8 cellular contexts compared by ENCODE assay signal in genomic region chr15:54082836-54083492, GRCh38.
A peak's percentile ranks its signal among the peaks of the same experiment; 100 is the strongest.
DNase-seq lines count a peak whose midpoint lies in the region; ATAC-seq and TF ChIP-seq lines count a peak whose summit lies in the region.

No MANE protein-coding gene starts in this region.

- H3K4me1 ChIP-seq in OCI-LY7 (ENCODE audit: insufficient read depth, low read length, poor library complexity, severe bottlenecking), result no peaks in the 10 kb centered on the region
- no peaks in the 10 kb centered on the region for H3K4me1 ChIP-seq in foreskin keratinocyte
- H3K4me1 ChIP-seq in thyroid gland, result no peaks in the 10 kb centered on the region

- intact Hi-C loops in OCI-LY7 (cut with micrococcal nuclease; ENCODE audit: unreplicated experiment), result loop anchor here (5.0 kb wide), 1 partner anchor 1024 kb away; no protein-coding TSS in a partner anchor
- intact Hi-C loops in thyroid gland (cut with DNase I), result no loop called here

- no peaks in the 10 kb centered on the region for H3K27me3 ChIP-seq in foreskin keratinocyte
- H3K27me3 ChIP-seq in thyroid gland, result no peaks in the 10 kb centered on the region

- no peaks in the 10 kb centered on the region for H3K9me2 ChIP-seq in OCI-LY7 (ENCODE audit: insufficient read depth, low read length)

- H3K4me3 Mint-ChIP-seq in stimulated activated memory B cell treated with anti-CD40 and anti-IgM and Interleukin-4, amounts not matched to agents 10 μg/mL and 1 μg/mL and 100 μg/mL, for 72 hours, result no peak overlapping the region

- CTCF ChIA-PET in OCI-LY7 (lab: Charles Lee; ENCODE audit: unreplicated experiment), result interaction anchor here (0.5 kb wide), 1 partner anchor 376 kb away, joined by 3 read pairs; no protein-coding TSS in a partner anchor

- H3K36me3 ChIP-seq in OCI-LY7 (ENCODE audit: insufficient read depth, low read length) (no peaks in the 10 kb centered on the region), thyroid gland (no peaks in the 10 kb centered on the region)

- ATAC-seq in GM18867 (IDR thresholded peaks at IDR 0.05; ENCODE audit: unreplicated experiment) (peak; percentile 58), foreskin keratinocyte (no peak)
- ATAC-seq in stimulated activated memory B cell treated with anti-CD40 and anti-IgM and Interleukin-4, amounts not matched to agents 10 μg/mL and 1 μg/mL and 100 μg/mL, for 72 hours, result no peak

- DNase-seq in AG20443 (ENCODE audit: low spot score) (peak; percentile 21), OCI-LY7 (ENCODE audit: low spot score) (peak; percentile 32), foreskin keratinocyte (no peak), thyroid gland (no peak), activated gamma-delta T cell (lab: John Stamatoyannopoulos, UW) (no peak)
- DNase-seq in stimulated activated naive CD4-positive, alpha-beta T cell treated with Interleukin-2 at 50 U/mL for 16 hours (lab: John Stamatoyannopoulos, UW), result no peak

- no peak overlapping the region for H3K4me3 ChIP-seq in OCI-LY7 (ENCODE audit: low read depth, low read length, poor library complexity, severe bottlenecking)
- no peak overlapping the region for H3K4me3 ChIP-seq in thyroid gland (replicated peaks in 1 of 3)

- POLR2A ChIA-PET in OCI-LY7 (lab: Charles Lee), result no interaction called here

- H3K9me3 ChIP-seq in OCI-LY7 (ENCODE audit: low read length) (no peaks in the 10 kb centered on the region), thyroid gland (no peaks in the 10 kb centered on the region)

- no peaks in the 10 kb centered on the region for H4K20me1 ChIP-seq in OCI-LY7 (ENCODE audit: insufficient read depth, low read length)

- H3K27ac Mint-ChIP-seq in stimulated activated memory B cell treated with anti-CD40 and anti-IgM and Interleukin-4, amounts not matched to agents 10 μg/mL and 1 μg/mL and 100 μg/mL, for 72 hours, result no peak overlapping the region

- H3K27ac ChIP-seq in OCI-LY7 (ENCODE audit: low read depth, low read length, poor library complexity, severe bottlenecking) (no peak overlapping the region), foreskin keratinocyte (no peak overlapping the region), thyroid gland (no peak overlapping the region)

- no peaks in the 10 kb centered on the region for H3K36me3 Mint-ChIP-seq in stimulated activated memory B cell treated with anti-CD40 and anti-IgM and Interleukin-4, amounts not matched to agents 10 μg/mL and 1 μg/mL and 100 μg/mL, for 72 hours

- peaks cover 11% of the 10 kb centered on the region for H3K27me3 Mint-ChIP-seq in stimulated activated memory B cell treated with anti-CD40 and anti-IgM and Interleukin-4, amounts not matched to agents 10 μg/mL and 1 μg/mL and 100 μg/mL, for 72 hours

- 30 to 42% methylated on average over 6 to 7 of the region's 7 CpGs for WGBS in thyroid gland, 2 donors

- BruUV-seq in OCI-LY7 (replicated peaks; lab: Mats Ljungman, UMichigan), result no TSS peak

- no peaks in the 10 kb centered on the region for H3K79me2 ChIP-seq in OCI-LY7 (ENCODE audit: insufficient read depth, low read depth, low read length)

- no peak overlapping the region for H2AFZ ChIP-seq in OCI-LY7 (ENCODE audit: low read length)

- no peak overlapping the region for H3K4me2 ChIP-seq in OCI-LY7 (ENCODE audit: low read length)

- H3K4me1 Mint-ChIP-seq in stimulated activated memory B cell treated with anti-CD40 and anti-IgM and Interleukin-4, amounts not matched to agents 10 μg/mL and 1 μg/mL and 100 μg/mL, for 72 hours, result no peaks in the 10 kb centered on the region

- no peak for TF ChIP-seq POLR2A in thyroid gland (IDR thresholded peaks at IDR 0.05)

- TF ChIP-seq CTCF in OCI-LY7 (conservative IDR thresholded peaks at IDR 0.05; ENCODE audit: low read length) (peak; percentile 84), foreskin keratinocyte (conservative IDR thresholded peaks at IDR 0.05) (peak; percentile 66), thyroid gland (IDR thresholded peaks at IDR 0.05) (peak in 5 of 6 experiments; percentile 34 to 78 (median 58))

- no peaks in the 10 kb centered on the region for H3K9me3 Mint-ChIP-seq in stimulated activated memory B cell treated with anti-CD40 and anti-IgM and Interleukin-4, amounts not matched to agents 10 μg/mL and 1 μg/mL and 100 μg/mL, for 72 hours

Comparison
In these comparisons a context has a peak if more than half of its experiments do, and no peak if none do; other contexts are left out.
1. DNase-seq: peak in AG20443 (single experiment) and OCI-LY7 (single experiment); none in foreskin keratinocyte (0 of 2), thyroid gland (0 of 2), stimulated activated naive CD4-positive, alpha-beta T cell treated with Interleukin-2 at 50 U/mL for 16 hours (single experiment) and activated gamma-delta T cell (single experiment).
2. Peak in every context shown above with its lines, with median percentiles within 50 percentile points of each other: CTCF ChIP-seq.